In the genomic region with DNA sequence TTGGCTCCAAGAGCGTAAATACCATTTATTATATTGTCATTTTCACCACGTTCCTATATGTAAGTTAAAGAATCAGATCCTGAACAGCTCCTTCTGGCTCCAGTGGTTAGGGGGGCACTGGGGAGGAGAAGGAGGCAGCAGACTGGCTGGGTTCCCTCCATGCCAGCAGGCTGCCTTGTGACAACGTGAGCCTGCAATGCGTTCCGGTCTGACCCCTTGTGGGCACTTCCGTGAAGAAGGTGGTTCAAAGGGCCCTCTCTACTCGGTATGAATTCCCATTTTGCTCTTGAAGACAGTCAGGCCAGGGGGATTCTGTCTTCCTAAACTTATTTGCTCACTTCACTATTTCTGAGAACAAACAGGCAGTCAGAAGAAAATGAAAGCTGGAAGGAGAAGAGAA, we compare ENCODE assay signal across 12 cellular contexts.
DNase-seq lines count a peak whose midpoint lies in the region; ATAC-seq and TF ChIP-seq lines count a peak whose summit lies in the region.
"Had no signal": no experiment of that assay in that cellular context is flagged by ENCODE, and none has a peak within 500 bp of the region (broad histone marks: within the 10 kb centered on the region; RNA-seq: fewer than 3 reads in every experiment).

No MANE protein-coding gene starts in this region.

- no peak overlapping the region for H3K9ac ChIP-seq in skeletal muscle tissue (ENCODE audit: low read depth in 1 of 3, low read length in 3 of 3)

- DNase-seq in NCI-H1092 treated with DMSO at 0.1 percent for 48 hours (lab: John Stamatoyannopoulos, UW) (peak; percentile 37), NCI-H1092 (lab: John Stamatoyannopoulos, UW) (no peak), Panc1 (ENCODE audit: low read depth, low spot score) (no peak), fibroblast of the aortic adventitia (ENCODE audit: low read depth) (no peak), 8988T (no peak)
- DNase-seq in activated CD4-positive, alpha-beta T cell treated with anti-CD3 and anti-CD28 coated beads for 4 hours, result no peak
- DNase-seq: ACHN, NCI-H1417 had no signal

- TF ChIP-seq CTCF in Panc1 (IDR thresholded peaks at IDR 0.05), result peak; percentile 37
- TF ChIP-seq CTCF in fibroblast of the aortic adventitia (IDR thresholded peaks at IDR 0.05; ENCODE audit: insufficient read depth, low read length), result peak; percentile 25

- no TSS peak for BruUV-seq in Panc1 (replicated peaks; lab: Mats Ljungman, UMichigan)

- H3K27me3 ChIP-seq in Panc1 (ENCODE audit: control insufficient read depth, insufficient read depth, low read length), result no peaks in the 10 kb centered on the region
- H3K27me3 ChIP-seq in skeletal muscle tissue (ENCODE audit: control insufficient read depth in 3 of 3, insufficient read depth in 3 of 3, low read length in 3 of 3), result no peaks in the 10 kb centered on the region
- H3K27me3 ChIP-seq: SJCRH30 had no signal

- H3K9me3 ChIP-seq in Panc1 (ENCODE audit: control insufficient read depth, insufficient read depth, low read depth, low read length) (no peaks in the 10 kb centered on the region), skeletal muscle tissue (ENCODE audit: control insufficient read depth in 3 of 3, low read length in 3 of 3) (no peaks in the 10 kb centered on the region)
- H3K9me3 ChIP-seq: SJCRH30 had no signal

- H3K27ac ChIP-seq in Panc1 (ENCODE audit: low read length) (no peak overlapping the region), skeletal muscle tissue (ENCODE audit: low read depth, low read length) (peak overlapping the region; percentile 29)
- H3K27ac ChIP-seq: SJCRH30 had no signal

- H3K4me3 ChIP-seq in Panc1 (ENCODE audit: low read depth in 2 of 2, low read length in 2 of 2) (no peak overlapping the region), fibroblast of the aortic adventitia (ENCODE audit: low read depth, low read length) (no peak overlapping the region), skeletal muscle tissue (ENCODE audit: low read length in 3 of 3) (peak overlapping the region in 1 of 3 donors; percentile 2)
- H3K4me3 ChIP-seq: SJCRH30 had no signal

- POLR2A ChIA-PET in Panc1 (lab: Charles Lee), result no interaction called here

- ATAC-seq in Panc1 (no peak), HG02623 (IDR thresholded peaks at IDR 0.05; ENCODE audit: unreplicated experiment) (no peak)
- ATAC-seq: natural killer cell treated with Interleukin-12 subunit alpha and Interleukin-12 subunit beta and Interleukin-15 and Interleukin-18, amount 100 ng/mL, for 72 hours had no signal

- H3K4me1 ChIP-seq in Panc1 (ENCODE audit: control insufficient read depth, insufficient read depth, low read length) (no peaks in the 10 kb centered on the region), skeletal muscle tissue (ENCODE audit: control insufficient read depth in 3 of 3, insufficient read depth in 3 of 3, low read length in 3 of 3) (peaks cover 22 to 25% (median 22%) of the 10 kb centered on the region in 3 donors)
- H3K4me1 ChIP-seq: SJCRH30 had no signal

- intact Hi-C loops in Panc1 (cut with micrococcal nuclease; ENCODE audit: unreplicated experiment), result no loop called here

- in situ Hi-C loops in Panc1 (cut with HindIII; ENCODE audit: low pct_unique_long_range_greater_than_20kb, low sequenced_read_pairs), result no loop called here

- CTCF ChIA-PET in Panc1 (lab: Charles Lee), result no interaction called here

- no peaks in the 10 kb centered on the region for H3K36me3 ChIP-seq in Panc1 (ENCODE audit: control insufficient read depth, insufficient read depth, low read length)
- H3K36me3 ChIP-seq in skeletal muscle tissue (ENCODE audit: control insufficient read depth in 3 of 3, insufficient read depth in 3 of 3, low read length in 3 of 3), result no peaks in the 10 kb centered on the region
- H3K36me3 ChIP-seq: SJCRH30 had no signal
